In genomic region chr16:31073823-31074072, GRCh38 we compare ENCODE assay signal across 8 cellular contexts. TPM values are rescaled to one million over a fixed set of nuclear protein-coding genes. Genes with fewer than 3 reads are reported as not detected.
DNase-seq lines count a peak whose midpoint lies in the region; ATAC-seq, FAIRE-seq and TF ChIP-seq lines count a peak whose summit lies in the region.

No MANE protein-coding gene starts in this region.

- H3K9me3 Mint-ChIP-seq in activated naive CD8-positive, alpha-beta T cell treated with anti-CD3 and anti-CD28 coated beads, Interleukin-2, amount 50 U/mL, for 24 hours: no peaks in the 10 kb centered on the region

- no peak for TF ChIP-seq POLR2A in GM18505 (IDR thresholded peaks at IDR 0.05; ENCODE audit: borderline replicate concordance, extremely low read depth, insufficient read depth, insufficient read length)
- no peak for TF ChIP-seq POLR2A in GM12892 (IDR thresholded peaks at IDR 0.05; ENCODE audit: low read depth, low read length)

- CTCF ChIA-PET in AG04450 (lab: Charles Lee): interaction anchor here (1.0 to 2.4 kb wide), 3 partner anchors 69 to 387 kb away, joined by 3 to 9 read pairs (median 6); no protein-coding TSS in a partner anchor

- no peak for ATAC-seq in activated naive CD8-positive, alpha-beta T cell treated with anti-CD3 and anti-CD28 coated beads, Interleukin-2, amount 50 U/mL, for 24 hours
- no peak for ATAC-seq in lower lobe of right lung
- ATAC-seq in GM18505 (IDR thresholded peaks at IDR 0.05; ENCODE audit: unreplicated experiment): no peak

- H3K9me3 ChIP-seq in AG04450 (ENCODE audit: control insufficient read depth, insufficient read depth, low read length): peaks cover 4% of the 10 kb centered on the region; the same call in 1 of the 2 replicates
- no peaks in the 10 kb centered on the region for H3K9me3 ChIP-seq in HAP-1
- H3K9me3 ChIP-seq in lower lobe of right lung: no peaks in the 10 kb centered on the region

- peak overlapping the region; percentile 96 for H3K27ac ChIP-seq in AG04450 (ENCODE audit: low read depth, low read length)
- peak overlapping the region; percentile 97 for H3K27ac ChIP-seq in lower lobe of right lung

- H3K4me1 Mint-ChIP-seq in activated naive CD8-positive, alpha-beta T cell treated with anti-CD3 and anti-CD28 coated beads, Interleukin-2, amount 50 U/mL, for 24 hours: peaks cover 42% of the 10 kb centered on the region

- peaks cover 23% of the 10 kb centered on the region for H3K36me3 Mint-ChIP-seq in activated naive CD8-positive, alpha-beta T cell treated with anti-CD3 and anti-CD28 coated beads, Interleukin-2, amount 50 U/mL, for 24 hours (ENCODE audit: low read depth)

- peaks cover 19% of the 10 kb centered on the region for H3K36me3 ChIP-seq in HAP-1 (replicated peaks)
- peaks cover 28% of the 10 kb centered on the region for H3K36me3 ChIP-seq in lower lobe of right lung

- POLR2A ChIA-PET in AG04450 (lab: Yijun Ruan, JAX): interaction anchor here (0.7 to 2.4 kb wide), 14 partner anchors 9 to 386 kb away, joined by 3 to 21 read pairs (median 8); partner anchors contain the start of genes FUS, HSD3B7, KAT8 and STX4

- TF ChIP-seq CTCF in AG04450 (IDR thresholded peaks at IDR 0.05; ENCODE audit: low read depth, low read length) (no peak), lower lobe of right lung (IDR thresholded peaks at IDR 0.05) (no peak)

- FAIRE-seq in GM12892 (lab: Jason Lieb, UNC): no peak

- H3K4me3 ChIP-seq in AG04450 (ENCODE audit: low read depth, low read length) (peak overlapping the region; percentile 99), HAP-1 (peak overlapping the region; percentile 92), lower lobe of right lung (peak overlapping the region; percentile 99)

- H3K27ac Mint-ChIP-seq in activated naive CD8-positive, alpha-beta T cell treated with anti-CD3 and anti-CD28 coated beads, Interleukin-2, amount 50 U/mL, for 24 hours: peak overlapping the region; percentile 99

- intact Hi-C loops in lower lobe of right lung (cut with DNase I): no loop called here

- no peak for DNase-seq in AG04450 (ENCODE audit: low read depth, low spot score)
- DNase-seq in HAP-1 (ENCODE audit: low spot score in 2 of 2): no peak
- no peak for DNase-seq in activated naive CD8-positive, alpha-beta T cell treated with anti-CD3 and anti-CD28 coated beads, Interleukin-2, amount 50 U/mL, for 24 hours
- no peak for DNase-seq in lower lobe of right lung
- DNase-seq in RKO (ENCODE audit: low spot score): no peak
- DNase-seq in GM12892 (ENCODE audit: insufficient read length): no peak
- DNase-seq in pons (ENCODE audit: low spot score): no peak

- in situ Hi-C loops in HAP-1 (cut with MboI; ENCODE audit: low sequenced_read_pairs): no loop called here

- H3K4me1 ChIP-seq in HAP-1: peaks cover 7% of the 10 kb centered on the region; the same call in 1 of the 2 replicates
- H3K4me1 ChIP-seq in lower lobe of right lung: peaks cover 24% of the 10 kb centered on the region

- peak overlapping the region; percentile 100 for H3K4me3 Mint-ChIP-seq in activated naive CD8-positive, alpha-beta T cell treated with anti-CD3 and anti-CD28 coated beads, Interleukin-2, amount 50 U/mL, for 24 hours

- H3K27me3 ChIP-seq in AG04450 (ENCODE audit: control insufficient read depth, insufficient read depth, low read length) (no peaks in the 10 kb centered on the region), HAP-1 (ENCODE audit: low read depth) (no peaks in the 10 kb centered on the region), lower lobe of right lung (ENCODE audit: low read depth) (no peaks in the 10 kb centered on the region)

- no peaks in the 10 kb centered on the region for H3K27me3 Mint-ChIP-seq in activated naive CD8-positive, alpha-beta T cell treated with anti-CD3 and anti-CD28 coated beads, Interleukin-2, amount 50 U/mL, for 24 hours

RNA-seq across cellular contexts. Expression of gene ZNF668, which starts 0.3 kb away (rescaled TPM):
- 5.9 and 8.6 TPM in 2 replicates for polyA plus RNA-seq in AG04450 (2011; rRNA removed)
- 6.0 and 8.0 TPM in 2 replicates for polyA minus RNA-seq in AG04450 (2011; rRNA and poly(A)+ RNA removed)
- 8.2 TPM for total RNA-seq in lower lobe of right lung
- 3.2 TPM for polyA plus RNA-seq in GM12892 (2012; ENCODE audit: missing spikeins)

RNA-seq across cellular contexts. Expression of gene ZNF646, which starts 0.5 kb away (rescaled TPM):
- polyA plus RNA-seq in AG04450 (2011; rRNA removed): 2.4 and 4.5 TPM in 2 replicates
- polyA minus RNA-seq in AG04450 (2011; rRNA and poly(A)+ RNA removed): 5.6 and 17.0 TPM in 2 replicates
- total RNA-seq in lower lobe of right lung: 23.1 TPM
- 5.3 TPM for polyA plus RNA-seq in GM12892 (2012; ENCODE audit: missing spikeins)

RNA-seq across cellular contexts. Expression of gene PRSS53, which starts 15.0 kb away (rescaled TPM):
- 0.67 and 0.79 TPM in 2 replicates for polyA plus RNA-seq in AG04450 (2011; rRNA removed)
- 0.51 and 1.3 TPM in 2 replicates for polyA minus RNA-seq in AG04450 (2011; rRNA and poly(A)+ RNA removed)
- 2.4 TPM for total RNA-seq in lower lobe of right lung
- 2.1 TPM for polyA plus RNA-seq in GM12892 (2012; ENCODE audit: missing spikeins)

RNA-seq across cellular contexts. Expression of gene VKORC1, which starts 20.8 kb away (rescaled TPM):
- polyA plus RNA-seq in AG04450 (2011; rRNA removed): 210 and 272 TPM in 2 replicates
- polyA minus RNA-seq in AG04450 (2011; rRNA and poly(A)+ RNA removed): 118 and 162 TPM in 2 replicates
- 65.6 TPM for total RNA-seq in lower lobe of right lung
- polyA plus RNA-seq in GM12892 (2012; ENCODE audit: missing spikeins): 78.4 TPM

RNA-seq across cellular contexts. Expression of gene BCKDK, which starts 34.4 kb away (rescaled TPM):
- polyA plus RNA-seq in AG04450 (2011; rRNA removed): 31.6 and 42.3 TPM in 2 replicates
- 33.0 and 40.9 TPM in 2 replicates for polyA minus RNA-seq in AG04450 (2011; rRNA and poly(A)+ RNA removed)
- 37.6 TPM for total RNA-seq in lower lobe of right lung
- polyA plus RNA-seq in GM12892 (2012; ENCODE audit: missing spikeins): 21.5 TPM
